Comparison of ENCODE assay signal across 10 cellular contexts in genomic region chr6:1131285-1132079, GRCh38.
DNase-seq lines count a peak whose midpoint lies in the region; TF ChIP-seq lines count a peak whose summit lies in the region.
"Had no signal": no experiment of that assay in that cellular context is flagged by ENCODE, and none has a peak within 500 bp of the region (broad histone marks: within the 10 kb centered on the region; RNA-seq: fewer than 3 reads in every experiment).

No MANE protein-coding gene starts in this region.

- DNase-seq in Caki2 (ENCODE audit: low read depth), result peak; percentile 96
- DNase-seq in RPMI7951 (ENCODE audit: low read depth), result peak; percentile 86
- DNase-seq in fibroblast of villous mesenchyme (ENCODE audit: low read depth), result peak; percentile 24
- peak; percentile 100 for DNase-seq in renal cortical epithelial cell (ENCODE audit: low read depth)
- DNase-seq in activated CD4-positive, alpha-beta T cell treated with anti-CD3 and anti-CD28 coated beads for 4 hours, result no peak
- DNase-seq in G401 (ENCODE audit: low spot score), result no peak
- no peak for DNase-seq in activated CD4-positive, alpha-beta T cell treated with anti-CD3 and anti-CD28 coated beads for 1 hour
- DNase-seq in activated CD8-positive, alpha-beta memory T cell treated with anti-CD3 and anti-CD28 coated beads, Interleukin-2, amount 50 U/mL, for 4 hours, result no peak
- DNase-seq: activated naive CD8-positive, alpha-beta T cell treated with anti-CD3 and anti-CD28 coated beads, Interleukin-2, amount 10 ng/mL, durations not matched to agents 7 days and 5 days; naive thymus-derived CD8-positive, alpha-beta T cell had no signal

- in situ Hi-C loops in Caki2 (cut with HindIII; ENCODE audit: low pct_unique_long_range_greater_than_20kb, low sequenced_read_pairs), result no loop called here
- in situ Hi-C loops in G401 (cut with HindIII; ENCODE audit: low sequenced_read_pairs), result no loop called here

- H3K4me3 ChIP-seq in fibroblast of villous mesenchyme (ENCODE audit: low read depth, low read length), result no peak overlapping the region

- TF ChIP-seq CTCF in fibroblast of villous mesenchyme (IDR thresholded peaks at IDR 0.05; ENCODE audit: insufficient read depth, low read depth, low read length), result no peak

Comparison
In these comparisons a context has a peak if more than half of its experiments do, and no peak if none do; other contexts are left out.
1. DNase-seq: peak in Caki2 (single experiment), RPMI7951 (single experiment), fibroblast of villous mesenchyme (single experiment) and renal cortical epithelial cell (single experiment); none in activated CD4-positive, alpha-beta T cell treated with anti-CD3 and anti-CD28 coated beads for 4 hours (0 of 2), G401 (single experiment), activated CD4-positive, alpha-beta T cell treated with anti-CD3 and anti-CD28 coated beads for 1 hour (single experiment) and activated CD8-positive, alpha-beta memory T cell treated with anti-CD3 and anti-CD28 coated beads, Interleukin-2, amount 50 U/mL, for 4 hours (single experiment).